Comparison of ENCODE assay signal across 1 cellular context in genomic region chr1:235648954-235649721, GRCh38.
A peak's percentile ranks its signal among the peaks of the same experiment; 100 is the strongest.
TF ChIP-seq lines count a peak whose summit lies in the region.

No MANE protein-coding gene starts in this region.

TF ChIP-seq in K562, 482 proteins besides CTCF, POLR2A, EP300 and RAD21 (continued from another document):
- TF ChIP-seq TAF15 (IDR thresholded peaks at IDR 0.05; ENCODE audit: low read depth, low read length) (no peak), ZBED1 (IDR thresholded peaks at IDR 0.05) (no peak), ZBTB8A (IDR thresholded peaks at IDR 0.05; ENCODE audit: partially characterized antibody) (no peak), ZNF263 (CRISPR knock-in tag; IDR thresholded peaks at IDR 0.05; ENCODE audit: borderline replicate concordance) (peak; percentile 75), SRSF1 (IDR thresholded peaks at IDR 0.05; ENCODE audit: low read depth, low read length) (no peak), ZC3H4 (CRISPR knock-in tag; IDR thresholded peaks at IDR 0.05; ENCODE audit: borderline replicate concordance) (no peak), ARNT (IDR thresholded peaks at IDR 0.05) (no peak), ZFX (CRISPR knock-in tag; IDR thresholded peaks at IDR 0.05) (no peak), KAT2B (IDR thresholded peaks at IDR 0.05; ENCODE audit: low read depth, low read length) (no peak)
